ENCODE assay signal across 1 cellular context in genomic region chr1:12692967-12693782, GRCh38.
A peak's percentile ranks its signal among the peaks of the same experiment; 100 is the strongest.
TF ChIP-seq lines count a peak whose summit lies in the region.

No MANE protein-coding gene starts in this region.

TF ChIP-seq in HepG2, 621 proteins besides CTCF, POLR2A, EP300 and RAD21:
- no peak for TF ChIP-seq SAFB2 (CRISPR knock-in tag; IDR thresholded peaks at IDR 0.05; ENCODE audit: borderline replicate concordance, low read depth)
- no peak for TF ChIP-seq ZKSCAN1 (IDR thresholded peaks at IDR 0.05; ENCODE audit: low read length)
- no peak for TF ChIP-seq SMC3 (IDR thresholded peaks at IDR 0.05; ENCODE audit: low read length)
- TF ChIP-seq CEBPG (CRISPR knock-in tag; IDR thresholded peaks at IDR 0.05), result peak; percentile 31; the same call in 1 of the 2 replicates
- TF ChIP-seq CEBPB (IDR thresholded peaks at IDR 0.05; ENCODE audit: borderline replicate concordance, low read depth, low read length), result peak; percentile 81
- TF ChIP-seq CBX5 (CRISPR knock-in tag; IDR thresholded peaks at IDR 0.05; ENCODE audit: borderline replicate concordance), result no peak
- no peak for TF ChIP-seq AGO1 (IDR thresholded peaks at IDR 0.05; ENCODE audit: low read depth, low read length, poor library complexity, severe bottlenecking)
- no peak for TF ChIP-seq ZNF546 (CRISPR knock-in tag; conservative IDR thresholded peaks at IDR 0.05)
- TF ChIP-seq, protein P1, sequence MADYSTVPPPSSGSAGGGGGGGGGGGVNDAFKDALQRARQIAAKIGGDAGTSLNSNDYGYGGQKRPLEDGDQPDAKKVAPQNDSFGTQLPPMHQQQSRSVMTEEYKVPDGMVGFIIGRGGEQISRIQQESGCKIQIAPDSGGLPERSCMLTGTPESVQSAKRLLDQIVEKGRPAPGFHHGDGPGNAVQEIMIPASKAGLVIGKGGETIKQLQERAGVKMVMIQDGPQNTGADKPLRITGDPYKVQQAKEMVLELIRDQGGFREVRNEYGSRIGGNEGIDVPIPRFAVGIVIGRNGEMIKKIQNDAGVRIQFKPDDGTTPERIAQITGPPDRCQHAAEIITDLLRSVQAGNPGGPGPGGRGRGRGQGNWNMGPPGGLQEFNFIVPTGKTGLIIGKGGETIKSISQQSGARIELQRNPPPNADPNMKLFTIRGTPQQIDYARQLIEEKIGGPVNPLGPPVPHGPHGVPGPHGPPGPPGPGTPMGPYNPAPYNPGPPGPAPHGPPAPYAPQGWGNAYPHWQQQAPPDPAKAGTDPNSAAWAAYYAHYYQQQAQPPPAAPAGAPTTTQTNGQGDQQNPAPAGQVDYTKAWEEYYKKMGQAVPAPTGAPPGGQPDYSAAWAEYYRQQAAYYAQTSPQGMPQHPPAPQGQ (CRISPR knock-in tag; IDR thresholded peaks at IDR 0.05; ENCODE audit: borderline replicate concordance), result no peak
- TF ChIP-seq, protein P2, sequence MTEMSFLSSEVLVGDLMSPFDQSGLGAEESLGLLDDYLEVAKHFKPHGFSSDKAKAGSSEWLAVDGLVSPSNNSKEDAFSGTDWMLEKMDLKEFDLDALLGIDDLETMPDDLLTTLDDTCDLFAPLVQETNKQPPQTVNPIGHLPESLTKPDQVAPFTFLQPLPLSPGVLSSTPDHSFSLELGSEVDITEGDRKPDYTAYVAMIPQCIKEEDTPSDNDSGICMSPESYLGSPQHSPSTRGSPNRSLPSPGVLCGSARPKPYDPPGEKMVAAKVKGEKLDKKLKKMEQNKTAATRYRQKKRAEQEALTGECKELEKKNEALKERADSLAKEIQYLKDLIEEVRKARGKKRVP (CRISPR knock-in tag; IDR thresholded peaks at IDR 0.05), result peak in 1 of 2 experiments; percentile 71; a peak in 1 of 4 replicates
TF ChIP-seq in HepG2: peak in this region for 3.
